12 cellular contexts compared by ENCODE assay signal in genomic region chr6:21808045-21808470, GRCh38.
DNase-seq lines count a peak whose midpoint lies in the region; ATAC-seq, FAIRE-seq and TF ChIP-seq lines count a peak whose summit lies in the region.
"Had no signal": no experiment of that assay in that cellular context is flagged by ENCODE, and none has a peak within 500 bp of the region (broad histone marks: within the 10 kb centered on the region; RNA-seq: fewer than 3 reads in every experiment).

No MANE protein-coding gene starts in this region.

- H3K4me3 ChIP-seq in bronchial epithelial cell (ENCODE audit: low read depth, low read length): no peak overlapping the region

- H3K9me3 Mint-ChIP-seq in type B pancreatic cell: peaks cover 4% of the 10 kb centered on the region
- H3K9me3 Mint-ChIP-seq: T-helper 1 cell treated with Interleukin-12 subunit alpha and Interleukin-12 subunit beta and Interleukin-4 antibody, amounts not matched to agents 30 μg/mL and 1 μg/mL, for 36 hours had no signal

- ATAC-seq in left colon (peak; percentile 41), HG02852 (IDR thresholded peaks at IDR 0.05; ENCODE audit: unreplicated experiment) (no peak), GM21390 (IDR thresholded peaks at IDR 0.05; ENCODE audit: unreplicated experiment) (no peak)

- TF ChIP-seq CTCF in bronchial epithelial cell (IDR thresholded peaks at IDR 0.05; ENCODE audit: insufficient read depth, low read length, severe bottlenecking) (no peak), type B pancreatic cell (conservative IDR thresholded peaks at IDR 0.05) (no peak)

- peak; percentile 20 for DNase-seq in NCI-H2196 (lab: John Stamatoyannopoulos, UW; ENCODE audit: unreplicated experiment)
- DNase-seq in NCI-H2196 treated with DMSO at 0.1 percent for 48 hours (lab: John Stamatoyannopoulos, UW; ENCODE audit: unreplicated experiment): no peak
- peak; percentile 43 for DNase-seq in bronchial epithelial cell (ENCODE audit: low read depth)
- peak in 1 of 2 donors; percentile 13 for DNase-seq in left colon
- no peak for DNase-seq in type B pancreatic cell (ENCODE audit: extremely low spot score, unreplicated experiment)
- DNase-seq in COLO668 (lab: John Stamatoyannopoulos, UW; ENCODE audit: unreplicated experiment): no peak
- DNase-seq: activated effector memory CD4-positive, alpha-beta T cell treated with anti-CD3 and anti-CD28 coated beads, Interleukin-2, amount 50 U/mL, for 16 hours; NCI-H1417 treated with DMSO at 0.1 percent for 48 hours had no signal

- no peaks in the 10 kb centered on the region for H3K36me3 ChIP-seq in bronchial epithelial cell (ENCODE audit: control insufficient read depth, insufficient read depth, low read length)

- no peak for FAIRE-seq in bronchial epithelial cell (lab: Jason Lieb, UNC)
- FAIRE-seq: A204.1 had no signal

- H3K27me3 ChIP-seq in bronchial epithelial cell (ENCODE audit: control insufficient read depth, insufficient read depth, low read length): no peaks in the 10 kb centered on the region

- H3K27ac Mint-ChIP-seq in type B pancreatic cell: peak overlapping the region; percentile 25
- H3K27ac Mint-ChIP-seq: T-helper 1 cell treated with Interleukin-12 subunit alpha and Interleukin-12 subunit beta and Interleukin-4 antibody, amounts not matched to agents 30 μg/mL and 1 μg/mL, for 36 hours had no signal

- peak overlapping the region; percentile 31 for H3K4me3 Mint-ChIP-seq in type B pancreatic cell
- H3K4me3 Mint-ChIP-seq: T-helper 1 cell treated with Interleukin-12 subunit alpha and Interleukin-12 subunit beta and Interleukin-4 antibody, amounts not matched to agents 30 μg/mL and 1 μg/mL, for 36 hours had no signal

- no peaks in the 10 kb centered on the region for H3K27me3 Mint-ChIP-seq in type B pancreatic cell

- H3K36me3 Mint-ChIP-seq in type B pancreatic cell: peaks cover 32% of the 10 kb centered on the region

- intact Hi-C loops in left colon (cut with DNase I, micrococcal nuclease): no loop called here

- H3K4me1 Mint-ChIP-seq in type B pancreatic cell (ENCODE audit: unreplicated experiment): peaks cover 32% of the 10 kb centered on the region

Comparison
In these comparisons a context has a peak if more than half of its experiments do, and no peak if none do; other contexts are left out.
1. DNase-seq: peak in NCI-H2196 (single experiment) and bronchial epithelial cell (single experiment); none in NCI-H2196 treated with DMSO at 0.1 percent for 48 hours (single experiment), type B pancreatic cell (single experiment) and COLO668 (single experiment).